8 cellular contexts compared by ENCODE assay signal in the genomic region with DNA sequence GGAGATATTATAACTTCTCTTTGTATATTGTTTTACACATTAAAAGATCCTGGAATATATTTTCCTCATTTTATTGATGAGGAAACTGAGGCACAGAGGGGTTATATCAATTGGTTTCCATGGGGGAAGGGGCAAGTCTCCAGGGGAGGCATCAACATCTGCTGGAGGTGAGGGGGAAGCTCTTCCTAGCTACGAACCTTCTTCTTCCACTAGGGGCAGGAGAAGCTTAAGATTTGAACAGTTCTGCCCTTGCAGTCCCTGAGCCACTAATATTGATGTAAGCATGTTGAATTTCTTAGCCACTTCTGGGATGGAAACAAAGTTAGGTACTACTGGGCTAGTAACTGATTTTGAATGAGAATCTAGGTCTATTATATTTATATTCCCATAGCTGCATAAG.
A peak's percentile ranks its signal among the peaks of the same experiment; 100 is the strongest.
DNase-seq lines count a peak whose midpoint lies in the region; ATAC-seq, FAIRE-seq and TF ChIP-seq lines count a peak whose summit lies in the region.

No MANE protein-coding gene starts in this region.

- DNase-seq in D721Med (ENCODE audit: insufficient read length, low spot score), result no peak
- DNase-seq in NCI-H748 (lab: John Stamatoyannopoulos, UW; ENCODE audit: unreplicated experiment), result peak; percentile 48
- DNase-seq in glomerular visceral epithelial cell (ENCODE audit: extremely low spot score), result peak; percentile 8
- no peak for DNase-seq in medulla oblongata (ENCODE audit: extremely low spot score)
- no peak for DNase-seq in activated T-cell treated with anti-CD3 and anti-CD28 coated beads, Interleukin-2, amount 50 U/mL, for 1 hour
- DNase-seq in frontal cortex (ENCODE audit: low spot score in 2 of 2), result no peak

- ATAC-seq in GM21367 (IDR thresholded peaks at IDR 0.05; ENCODE audit: unreplicated experiment) (peak; percentile 71), HG02763 (IDR thresholded peaks at IDR 0.05; ENCODE audit: unreplicated experiment) (no peak)

- TF ChIP-seq CTCF in D721Med (IDR thresholded peaks at IDR 0.05; ENCODE audit: insufficient read depth, missing control alignments), result peak; percentile 25

- no peak for FAIRE-seq in D721Med (lab: Jason Lieb, UNC)
- FAIRE-seq in frontal cortex (lab: Jason Lieb, UNC), result no peak

Comparison
In these comparisons a context has a peak if more than half of its experiments do, and no peak if none do; other contexts are left out.
1. DNase-seq: peak in NCI-H748 (single experiment) and glomerular visceral epithelial cell (single experiment); none in D721Med (single experiment), medulla oblongata (single experiment), activated T-cell treated with anti-CD3 and anti-CD28 coated beads, Interleukin-2, amount 50 U/mL, for 1 hour (single experiment) and frontal cortex (0 of 2).